1 cellular context compared by ENCODE assay signal in genomic region chrX:135003876-135004623, GRCh38.
A peak's percentile ranks its signal among the peaks of the same experiment; 100 is the strongest.
TF ChIP-seq lines count a peak whose summit lies in the region.

No MANE protein-coding gene starts in this region.

TF ChIP-seq in HEK293, 187 proteins besides CTCF, POLR2A, EP300 and RAD21 (continued from another document and continues in another):
- TF ChIP-seq ZBTB20 (tag by site-specific recombination; IDR thresholded peaks at IDR 0.05) = no peak
- no peak for TF ChIP-seq ZNF837 (tag by site-specific recombination; IDR thresholded peaks at IDR 0.05)
- TF ChIP-seq, protein P1, sequence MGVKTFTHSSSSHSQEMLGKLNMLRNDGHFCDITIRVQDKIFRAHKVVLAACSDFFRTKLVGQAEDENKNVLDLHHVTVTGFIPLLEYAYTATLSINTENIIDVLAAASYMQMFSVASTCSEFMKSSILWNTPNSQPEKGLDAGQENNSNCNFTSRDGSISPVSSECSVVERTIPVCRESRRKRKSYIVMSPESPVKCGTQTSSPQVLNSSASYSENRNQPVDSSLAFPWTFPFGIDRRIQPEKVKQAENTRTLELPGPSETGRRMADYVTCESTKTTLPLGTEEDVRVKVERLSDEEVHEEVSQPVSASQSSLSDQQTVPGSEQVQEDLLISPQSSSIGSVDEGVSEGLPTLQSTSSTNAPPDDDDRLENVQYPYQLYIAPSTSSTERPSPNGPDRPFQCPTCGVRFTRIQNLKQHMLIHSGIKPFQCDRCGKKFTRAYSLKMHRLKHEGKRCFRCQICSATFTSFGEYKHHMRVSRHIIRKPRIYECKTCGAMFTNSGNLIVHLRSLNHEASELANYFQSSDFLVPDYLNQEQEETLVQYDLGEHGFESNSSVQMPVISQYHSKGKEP (tag by site-specific recombination; IDR thresholded peaks at IDR 0.05) = peak; percentile 63; the same call in 1 of the 2 replicates
- no peak for TF ChIP-seq PBX3 (CRISPR knock-in tag; IDR thresholded peaks at IDR 0.05)
- no peak for TF ChIP-seq ZNF521 (tag by site-specific recombination; IDR thresholded peaks at IDR 0.05)
- no peak for TF ChIP-seq ZBTB48 (tag by site-specific recombination; IDR thresholded peaks at IDR 0.05)
- peak; percentile 77 for TF ChIP-seq EGR2 (tag by site-specific recombination; IDR thresholded peaks at IDR 0.05; ENCODE audit: low read depth)
- no peak for TF ChIP-seq ZNF560 (tag by site-specific recombination; IDR thresholded peaks at IDR 0.05; ENCODE audit: borderline replicate concordance)
- TF ChIP-seq ZNF324 (tag by site-specific recombination; IDR thresholded peaks at IDR 0.05) = no peak
- no peak for TF ChIP-seq ZNF223 (tag by site-specific recombination; IDR thresholded peaks at IDR 0.05)
- TF ChIP-seq ZNF114 (tag by site-specific recombination; IDR thresholded peaks at IDR 0.05) = no peak
- TF ChIP-seq, protein P2, sequence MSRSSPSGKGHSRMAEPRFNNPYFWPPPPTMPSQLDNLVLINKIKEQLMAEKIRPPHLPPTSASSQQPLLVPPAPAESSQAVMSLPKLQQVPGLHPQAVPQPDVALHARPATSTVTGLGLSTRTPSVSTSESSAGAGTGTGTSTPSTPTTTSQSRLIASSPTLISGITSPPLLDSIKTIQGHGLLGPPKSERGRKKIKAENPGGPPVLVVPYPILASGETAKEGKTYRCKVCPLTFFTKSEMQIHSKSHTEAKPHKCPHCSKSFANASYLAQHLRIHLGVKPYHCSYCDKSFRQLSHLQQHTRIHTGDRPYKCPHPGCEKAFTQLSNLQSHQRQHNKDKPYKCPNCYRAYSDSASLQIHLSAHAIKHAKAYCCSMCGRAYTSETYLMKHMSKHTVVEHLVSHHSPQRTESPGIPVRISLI (tag by site-specific recombination; IDR thresholded peaks at IDR 0.05) = no peak
- no peak for TF ChIP-seq ZNF266 (tag by site-specific recombination; IDR thresholded peaks at IDR 0.05; ENCODE audit: low read depth)
- TF ChIP-seq ZNF610 (tag by site-specific recombination; IDR thresholded peaks at IDR 0.05; ENCODE audit: borderline replicate concordance) = no peak
- TF ChIP-seq ZNF76 (tag by site-specific recombination; IDR thresholded peaks at IDR 0.05; ENCODE audit: borderline replicate concordance, low read depth) = no peak
- TF ChIP-seq SP2 (tag by site-specific recombination; IDR thresholded peaks at IDR 0.05) = peak; percentile 96
- TF ChIP-seq ZBTB26 (tag by site-specific recombination; optimal IDR thresholded peaks at IDR 0.05) = peak; percentile 51
- TF ChIP-seq KLF17 (tag by site-specific recombination; IDR thresholded peaks at IDR 0.05) = no peak
- TF ChIP-seq OSR2 (tag by site-specific recombination; IDR thresholded peaks at IDR 0.05) = no peak
- TF ChIP-seq ZNF600 (tag by site-specific recombination; IDR thresholded peaks at IDR 0.05) = peak; percentile 96
- TF ChIP-seq ZNF768 (tag by site-specific recombination; IDR thresholded peaks at IDR 0.05) = no peak
- TF ChIP-seq ZNF501 (tag by site-specific recombination; IDR thresholded peaks at IDR 0.05) = no peak
- no peak for TF ChIP-seq ZBTB21 (tag by site-specific recombination; IDR thresholded peaks at IDR 0.05)
- TF ChIP-seq IKZF3 (tag by site-specific recombination; IDR thresholded peaks at IDR 0.05) = peak; percentile 48; the same call in 1 of the 2 replicates
- no peak for TF ChIP-seq ZXDB (tag by site-specific recombination; IDR thresholded peaks at IDR 0.05)
- TF ChIP-seq KLF16 (tag by site-specific recombination; IDR thresholded peaks at IDR 0.05) = 0 out of 2 replicates have a peak, but pooled peaks have one; percentile 54
- no peak for TF ChIP-seq ZNF670 (tag by site-specific recombination; IDR thresholded peaks at IDR 0.05; ENCODE audit: low read depth)
- TF ChIP-seq ZNF157 (tag by site-specific recombination; IDR thresholded peaks at IDR 0.05) = no peak
- TF ChIP-seq, protein P3, sequence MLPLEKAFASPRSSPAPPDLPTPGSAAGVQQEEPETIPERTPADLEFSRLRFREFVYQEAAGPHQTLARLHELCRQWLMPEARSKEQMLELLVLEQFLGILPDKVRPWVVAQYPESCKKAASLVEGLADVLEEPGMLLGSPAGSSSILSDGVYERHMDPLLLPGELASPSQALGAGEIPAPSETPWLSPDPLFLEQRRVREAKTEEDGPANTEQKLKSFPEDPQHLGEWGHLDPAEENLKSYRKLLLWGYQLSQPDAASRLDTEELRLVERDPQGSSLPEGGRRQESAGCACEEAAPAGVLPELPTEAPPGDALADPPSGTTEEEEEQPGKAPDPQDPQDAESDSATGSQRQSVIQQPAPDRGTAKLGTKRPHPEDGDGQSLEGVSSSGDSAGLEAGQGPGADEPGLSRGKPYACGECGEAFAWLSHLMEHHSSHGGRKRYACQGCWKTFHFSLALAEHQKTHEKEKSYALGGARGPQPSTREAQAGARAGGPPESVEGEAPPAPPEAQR (tag by site-specific recombination; IDR thresholded peaks at IDR 0.05) = no peak
- TF ChIP-seq, protein P4, sequence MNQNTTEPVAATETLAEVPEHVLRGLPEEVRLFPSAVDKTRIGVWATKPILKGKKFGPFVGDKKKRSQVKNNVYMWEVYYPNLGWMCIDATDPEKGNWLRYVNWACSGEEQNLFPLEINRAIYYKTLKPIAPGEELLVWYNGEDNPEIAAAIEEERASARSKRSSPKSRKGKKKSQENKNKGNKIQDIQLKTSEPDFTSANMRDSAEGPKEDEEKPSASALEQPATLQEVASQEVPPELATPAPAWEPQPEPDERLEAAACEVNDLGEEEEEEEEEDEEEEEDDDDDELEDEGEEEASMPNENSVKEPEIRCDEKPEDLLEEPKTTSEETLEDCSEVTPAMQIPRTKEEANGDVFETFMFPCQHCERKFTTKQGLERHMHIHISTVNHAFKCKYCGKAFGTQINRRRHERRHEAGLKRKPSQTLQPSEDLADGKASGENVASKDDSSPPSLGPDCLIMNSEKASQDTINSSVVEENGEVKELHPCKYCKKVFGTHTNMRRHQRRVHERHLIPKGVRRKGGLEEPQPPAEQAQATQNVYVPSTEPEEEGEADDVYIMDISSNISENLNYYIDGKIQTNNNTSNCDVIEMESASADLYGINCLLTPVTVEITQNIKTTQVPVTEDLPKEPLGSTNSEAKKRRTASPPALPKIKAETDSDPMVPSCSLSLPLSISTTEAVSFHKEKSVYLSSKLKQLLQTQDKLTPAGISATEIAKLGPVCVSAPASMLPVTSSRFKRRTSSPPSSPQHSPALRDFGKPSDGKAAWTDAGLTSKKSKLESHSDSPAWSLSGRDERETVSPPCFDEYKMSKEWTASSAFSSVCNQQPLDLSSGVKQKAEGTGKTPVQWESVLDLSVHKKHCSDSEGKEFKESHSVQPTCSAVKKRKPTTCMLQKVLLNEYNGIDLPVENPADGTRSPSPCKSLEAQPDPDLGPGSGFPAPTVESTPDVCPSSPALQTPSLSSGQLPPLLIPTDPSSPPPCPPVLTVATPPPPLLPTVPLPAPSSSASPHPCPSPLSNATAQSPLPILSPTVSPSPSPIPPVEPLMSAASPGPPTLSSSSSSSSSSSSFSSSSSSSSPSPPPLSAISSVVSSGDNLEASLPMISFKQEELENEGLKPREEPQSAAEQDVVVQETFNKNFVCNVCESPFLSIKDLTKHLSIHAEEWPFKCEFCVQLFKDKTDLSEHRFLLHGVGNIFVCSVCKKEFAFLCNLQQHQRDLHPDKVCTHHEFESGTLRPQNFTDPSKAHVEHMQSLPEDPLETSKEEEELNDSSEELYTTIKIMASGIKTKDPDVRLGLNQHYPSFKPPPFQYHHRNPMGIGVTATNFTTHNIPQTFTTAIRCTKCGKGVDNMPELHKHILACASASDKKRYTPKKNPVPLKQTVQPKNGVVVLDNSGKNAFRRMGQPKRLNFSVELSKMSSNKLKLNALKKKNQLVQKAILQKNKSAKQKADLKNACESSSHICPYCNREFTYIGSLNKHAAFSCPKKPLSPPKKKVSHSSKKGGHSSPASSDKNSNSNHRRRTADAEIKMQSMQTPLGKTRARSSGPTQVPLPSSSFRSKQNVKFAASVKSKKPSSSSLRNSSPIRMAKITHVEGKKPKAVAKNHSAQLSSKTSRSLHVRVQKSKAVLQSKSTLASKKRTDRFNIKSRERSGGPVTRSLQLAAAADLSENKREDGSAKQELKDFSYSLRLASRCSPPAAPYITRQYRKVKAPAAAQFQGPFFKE (tag by site-specific recombination; IDR thresholded peaks at IDR 0.05; ENCODE audit: borderline replicate concordance) = no peak
- peak; percentile 78; the same call in 1 of the 2 replicates for TF ChIP-seq ZFHX2 (tag by site-specific recombination; conservative IDR thresholded peaks at IDR 0.05)
- TF ChIP-seq KLF10 (tag by site-specific recombination; IDR thresholded peaks at IDR 0.05) = peak; percentile 99
- peak; percentile 47; the same call in 1 of the 2 replicates for TF ChIP-seq ZNF10 (tag by site-specific recombination; IDR thresholded peaks at IDR 0.05)
- 0 out of 2 replicates have a peak, but pooled peaks have one; percentile 24 for TF ChIP-seq ZNF561 (tag by site-specific recombination; IDR thresholded peaks at IDR 0.05; ENCODE audit: borderline replicate concordance)
- TF ChIP-seq KLF9 (tag by site-specific recombination; IDR thresholded peaks at IDR 0.05; ENCODE audit: low read depth) = peak; percentile 95
- peak; percentile 32 for TF ChIP-seq GLIS1 (tag by site-specific recombination; IDR thresholded peaks at IDR 0.05)
- no peak for TF ChIP-seq ZBTB10 (tag by site-specific recombination; IDR thresholded peaks at IDR 0.05)
- TF ChIP-seq, protein P5, sequence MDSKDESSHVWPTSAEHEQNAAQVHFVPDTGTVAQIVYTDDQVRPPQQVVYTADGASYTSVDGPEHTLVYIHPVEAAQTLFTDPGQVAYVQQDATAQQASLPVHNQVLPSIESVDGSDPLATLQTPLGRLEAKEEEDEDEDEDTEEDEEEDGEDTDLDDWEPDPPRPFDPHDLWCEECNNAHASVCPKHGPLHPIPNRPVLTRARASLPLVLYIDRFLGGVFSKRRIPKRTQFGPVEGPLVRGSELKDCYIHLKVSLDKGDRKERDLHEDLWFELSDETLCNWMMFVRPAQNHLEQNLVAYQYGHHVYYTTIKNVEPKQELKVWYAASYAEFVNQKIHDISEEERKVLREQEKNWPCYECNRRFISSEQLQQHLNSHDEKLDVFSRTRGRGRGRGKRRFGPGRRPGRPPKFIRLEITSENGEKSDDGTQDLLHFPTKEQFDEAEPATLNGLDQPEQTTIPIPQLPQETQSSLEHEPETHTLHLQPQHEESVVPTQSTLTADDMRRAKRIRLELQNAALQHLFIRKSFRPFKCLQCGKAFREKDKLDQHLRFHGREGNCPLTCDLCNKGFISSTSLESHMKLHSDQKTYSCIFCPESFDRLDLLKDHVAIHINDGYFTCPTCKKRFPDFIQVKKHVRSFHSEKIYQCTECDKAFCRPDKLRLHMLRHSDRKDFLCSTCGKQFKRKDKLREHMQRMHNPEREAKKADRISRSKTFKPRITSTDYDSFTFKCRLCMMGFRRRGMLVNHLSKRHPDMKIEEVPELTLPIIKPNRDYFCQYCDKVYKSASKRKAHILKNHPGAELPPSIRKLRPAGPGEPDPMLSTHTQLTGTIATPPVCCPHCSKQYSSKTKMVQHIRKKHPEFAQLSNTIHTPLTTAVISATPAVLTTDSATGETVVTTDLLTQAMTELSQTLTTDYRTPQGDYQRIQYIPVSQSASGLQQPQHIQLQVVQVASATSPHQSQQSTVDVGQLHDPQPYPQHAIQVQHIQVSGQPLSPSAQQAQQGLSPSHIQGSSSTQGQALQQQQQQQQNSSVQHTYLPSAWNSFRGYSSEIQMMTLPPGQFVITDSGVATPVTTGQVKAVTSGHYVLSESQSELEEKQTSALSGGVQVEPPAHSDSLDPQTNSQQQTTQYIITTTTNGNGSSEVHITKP (tag by site-specific recombination; IDR thresholded peaks at IDR 0.05) = peak; percentile 89
- TF ChIP-seq ZNF366 (tag by site-specific recombination; conservative IDR thresholded peaks at IDR 0.05) = no peak
- TF ChIP-seq SP7 (tag by site-specific recombination; IDR thresholded peaks at IDR 0.05) = 0 out of 2 replicates have a peak, but pooled peaks have one; percentile 1
- TF ChIP-seq SP3 (tag by site-specific recombination; IDR thresholded peaks at IDR 0.05) = peak; percentile 99
- peak; percentile 38; the same call in 1 of the 2 replicates for TF ChIP-seq KLF1 (tag by site-specific recombination; IDR thresholded peaks at IDR 0.05)
- no peak for TF ChIP-seq ZNF214 (tag by site-specific recombination; IDR thresholded peaks at IDR 0.05; ENCODE audit: borderline replicate concordance)
